ENCODE assay signal across 16 cellular contexts in the genomic region with DNA sequence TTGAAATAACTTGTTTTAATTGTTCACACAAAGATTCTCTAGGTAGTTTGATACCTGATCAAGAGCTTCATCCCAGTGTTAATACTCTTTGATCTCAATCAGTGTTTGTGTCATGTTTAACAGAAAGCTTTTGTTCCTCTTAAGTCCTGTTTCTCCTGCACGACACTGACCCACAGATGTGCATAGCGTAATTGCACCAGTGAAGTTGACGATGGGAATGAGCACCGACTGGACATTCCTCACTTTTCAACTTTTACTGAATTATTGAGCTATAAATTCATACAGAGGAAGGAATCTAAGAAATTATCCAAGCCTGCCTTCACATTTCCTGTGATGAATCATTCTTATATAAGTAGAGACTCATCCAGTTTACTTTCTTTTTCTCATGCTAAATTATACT.
"Had no signal": no experiment of that assay in that cellular context is flagged by ENCODE, and none has a peak within 500 bp of the region (broad histone marks: within the 10 kb centered on the region; RNA-seq: fewer than 3 reads in every experiment).

No MANE protein-coding gene starts in this region.

- H3K9me3 ChIP-seq: tibial artery, vagina had no signal

- H3K4me3 ChIP-seq: tibial artery, vagina had no signal

- ATAC-seq: activated CD4-positive, alpha-beta T cell treated with anti-CD3 and anti-CD28 coated beads for 36 hours; activated naive CD4-positive, alpha-beta T cell treated with anti-CD3 and anti-CD28 coated beads, Interleukin-2, amount 50 U/mL, for 72 hours; activated T-cell treated with anti-CD3 and anti-CD28 coated beads, Interleukin-2, amount 50 U/mL, for 4 hours; foreskin keratinocyte; right cardiac atrium had no signal

- DNase-seq: activated CD4-positive, alpha-beta memory T cell treated with anti-CD3 and anti-CD28 coated beads, Interleukin-2, amount 10 ng/mL, durations not matched to agents 7 days and 5 days; activated CD4-positive, alpha-beta T cell treated with anti-CD3 and anti-CD28 coated beads for 36 hours; activated effector memory CD4-positive, alpha-beta T cell treated with anti-CD3 and anti-CD28 coated beads, Interleukin-2, amount 50 U/mL, for 16 hours; activated T-cell treated with anti-CD3 and anti-CD28 coated beads, Interleukin-2, amount 50 U/mL, for 4 hours; amniotic stem cell; cortex of kidney; effector CD8-positive, alpha-beta T cell; foreskin keratinocyte; occipital lobe; right cardiac atrium; small intestine; stimulated activated CD4-positive, alpha-beta T cell treated with anti-CD3 and anti-CD28 coated beads, Interleukin-4, amount 100 ng/mL, for 24 hours; stimulated activated naive CD4-positive, alpha-beta T cell; tibial artery had no signal

- H3K27me3 ChIP-seq: foreskin keratinocyte, tibial artery, vagina had no signal

- H3K27ac ChIP-seq: foreskin keratinocyte, tibial artery, vagina had no signal

- H3K4me1 ChIP-seq: foreskin keratinocyte, tibial artery, vagina had no signal

- H3K36me3 ChIP-seq: tibial artery, vagina had no signal
